In genomic region chr1:205294914-205295310, GRCh38 we compare ENCODE assay signal across 11 cellular contexts. TPM values are rescaled to one million over a fixed set of nuclear protein-coding genes. Genes with fewer than 3 reads are reported as not detected.
DNase-seq lines count a peak whose midpoint lies in the region; ATAC-seq, FAIRE-seq and TF ChIP-seq lines count a peak whose summit lies in the region.
"Had no signal": no experiment of that assay in that cellular context is flagged by ENCODE, and none has a peak within 500 bp of the region (broad histone marks: within the 10 kb centered on the region; RNA-seq: fewer than 3 reads in every experiment).

No MANE protein-coding gene starts in this region.

- TF ChIP-seq POLR2A in endothelial cell of umbilical vein (IDR thresholded peaks at IDR 0.05; ENCODE audit: low read depth, low read length), result no peak

- H3K4me3 Mint-ChIP-seq in nephron, result no peak overlapping the region

- ATAC-seq in GM18868 (IDR thresholded peaks at IDR 0.05; ENCODE audit: unreplicated experiment) (no peak), GM18520 (IDR thresholded peaks at IDR 0.05; ENCODE audit: unreplicated experiment) (no peak)

- no peaks in the 10 kb centered on the region for H3K36me3 Mint-ChIP-seq in nephron (ENCODE audit: low read depth)

- TF ChIP-seq CTCF in endothelial cell of umbilical vein (IDR thresholded peaks at IDR 0.05; ENCODE audit: extremely low read depth in 1 of 2, insufficient read depth in 1 of 2, low read depth in 1 of 2, low read length in 2 of 2), result no peak
- no peak for TF ChIP-seq CTCF in nephron (IDR thresholded peaks at IDR 0.05; ENCODE audit: unreplicated experiment in 3 of 3)

- H3K9me3 ChIP-seq in NT2/D1 (ENCODE audit: insufficient read depth, low read length) (no peaks in the 10 kb centered on the region), endothelial cell of umbilical vein (replicated peaks; ENCODE audit: control insufficient read depth, insufficient read depth, low read length) (no peaks in the 10 kb centered on the region)
- H3K9me3 ChIP-seq: mucosa of descending colon had no signal

- peak overlapping the region; percentile 73 to 94 (median 79) for H3K27ac Mint-ChIP-seq in nephron

- DNase-seq in A172 (ENCODE audit: low spot score) (peak; percentile 69), NT2/D1 (ENCODE audit: low read depth, low spot score) (no peak), endothelial cell of umbilical vein (ENCODE audit: low read depth, low spot score) (no peak), 8988T (no peak), amygdala (lab: John Stamatoyannopoulos, UW) (no peak)
- DNase-seq: activated CD4-positive, alpha-beta T cell treated with anti-CD3 and anti-CD28 coated beads, Interleukin-2, amount 50 U/mL, for 48 hours; Karpas-422; mucosa of descending colon had no signal

- dilution Hi-C loops in endothelial cell of umbilical vein (cut with MboI; ENCODE audit: extremely low pct_ligation_motif_present, low sequenced_read_pairs), result no loop called here

- no peaks in the 10 kb centered on the region for H3K79me2 ChIP-seq in endothelial cell of umbilical vein (ENCODE audit: control insufficient read depth, insufficient read depth, low read length)

- no peaks in the 10 kb centered on the region for H4K20me1 ChIP-seq in endothelial cell of umbilical vein (replicated peaks; ENCODE audit: control insufficient read depth, extremely low read depth, insufficient read depth, low read length)

- peak overlapping the region; percentile 61 for H3K27ac ChIP-seq in endothelial cell of umbilical vein (ENCODE audit: insufficient read depth, low read depth, low read length)

- H3K9ac ChIP-seq in NT2/D1 (ENCODE audit: insufficient read length, low read depth), result peak overlapping the region; percentile 65
- no peak overlapping the region for H3K9ac ChIP-seq in endothelial cell of umbilical vein (replicated peaks; ENCODE audit: extremely low read depth, insufficient read depth, low read length)

- POLR2A ChIA-PET in endothelial cell of umbilical vein (lab: Charles Lee), result interaction anchor here (1.1 to 1.7 kb wide), 3 partner anchors 10 to 23 kb away, joined by 4 to 9 read pairs (median 6); no protein-coding TSS in a partner anchor

- H3K9me3 Mint-ChIP-seq in nephron, result no peaks in the 10 kb centered on the region

- H3K36me3 ChIP-seq in NT2/D1 (ENCODE audit: insufficient read depth, insufficient read length, low read length) (no peaks in the 10 kb centered on the region), endothelial cell of umbilical vein (ENCODE audit: control insufficient read depth in 2 of 2, extremely low read depth in 1 of 2, insufficient read depth in 2 of 2, low read length in 2 of 2) (no peaks in the 10 kb centered on the region)

- H3K4me2 ChIP-seq in endothelial cell of umbilical vein (ENCODE audit: insufficient read depth, low read length), result peak overlapping the region; percentile 18

- no peaks in the 10 kb centered on the region for H3K27me3 Mint-ChIP-seq in nephron (ENCODE audit: low read depth)

- no peak for FAIRE-seq in endothelial cell of umbilical vein (lab: Jason Lieb, UNC)

- peaks cover 44% of the 10 kb centered on the region for H3K4me1 Mint-ChIP-seq in nephron

- H3K4me3 ChIP-seq in NT2/D1 (ENCODE audit: insufficient read length, low read depth) (no peak overlapping the region), endothelial cell of umbilical vein (replicated peaks in 1 of 3; ENCODE audit: insufficient read depth in 1 of 3, low read depth in 1 of 3, low read length in 3 of 3) (no peak overlapping the region)
- H3K4me3 ChIP-seq: mucosa of descending colon had no signal

- H2AFZ ChIP-seq in endothelial cell of umbilical vein (ENCODE audit: low read depth, low read length), result no peak overlapping the region

- CTCF ChIA-PET in endothelial cell of umbilical vein (lab: Charles Lee), result interaction anchor here (0.9 to 6.9 kb wide), 12 partner anchors 8 to 230 kb away, joined by 3 to 49 read pairs (median 6); partner anchors contain the start of gene NUAK2

- H3K9me1 ChIP-seq in endothelial cell of umbilical vein (replicated peaks; ENCODE audit: control insufficient read depth, extremely low read depth, insufficient read depth, low read length), result no peaks in the 10 kb centered on the region

- intact Hi-C loops in endothelial cell of umbilical vein (cut with micrococcal nuclease), result loop anchor here (1.0 kb wide), 2 partner anchors 11 to 26 kb away; partner anchors contain the start of gene NUAK2

- H3K4me1 ChIP-seq in NT2/D1 (ENCODE audit: insufficient read depth, insufficient read length) (peaks cover 25% of the 10 kb centered on the region), endothelial cell of umbilical vein (ENCODE audit: control insufficient read depth, extremely low read depth, insufficient read depth, low read length) (peaks cover 30% of the 10 kb centered on the region)

- H3K27me3 ChIP-seq in NT2/D1 (ENCODE audit: insufficient read depth, insufficient read length), result no peaks in the 10 kb centered on the region
- H3K27me3 ChIP-seq in endothelial cell of umbilical vein (ENCODE audit: control insufficient read depth in 2 of 2, insufficient read depth in 2 of 2, low read length in 2 of 2), result no peaks in the 10 kb centered on the region

- no TSS peak for BruUV-seq in endothelial cell of umbilical vein (replicated peaks; lab: Mats Ljungman, UMichigan)

TF ChIP-seq in endothelial cell of umbilical vein, 7 proteins besides CTCF, POLR2A, EP300 and RAD21:
- TF ChIP-seq POLR2AphosphoS5 (IDR thresholded peaks at IDR 0.05; ENCODE audit: insufficient read depth, low read depth, low read length) (no peak), MYC (IDR thresholded peaks at IDR 0.05; ENCODE audit: low read depth, low read length) (no peak), GATA2 (IDR thresholded peaks at IDR 0.05; ENCODE audit: insufficient read depth, insufficient read length, low read depth, low read length) (no peak), JUN (IDR thresholded peaks at IDR 0.05; ENCODE audit: borderline replicate concordance, insufficient read depth, insufficient read length, low read depth) (no peak), FOS (IDR thresholded peaks at IDR 0.05; ENCODE audit: borderline replicate concordance, insufficient read depth, low read length) (no peak)
- TF ChIP-seq, protein P1, sequence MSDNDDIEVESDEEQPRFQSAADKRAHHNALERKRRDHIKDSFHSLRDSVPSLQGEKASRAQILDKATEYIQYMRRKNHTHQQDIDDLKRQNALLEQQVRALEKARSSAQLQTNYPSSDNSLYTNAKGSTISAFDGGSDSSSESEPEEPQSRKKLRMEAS (IDR thresholded peaks at IDR 0.05; ENCODE audit: insufficient read depth, insufficient read length), result no peak

RNA-seq across cellular contexts. Expression of gene NUAK2, which starts 26.6 kb away (rescaled TPM):
- 16.3 and 18.4 TPM in 2 replicates for total RNA-seq in A172 (2014; rRNA removed; shearing (Covaris generic))
- 2.3 and 2.5 TPM in 2 replicates for total RNA-seq in endothelial cell of umbilical vein
- 1.5 and 1.8 TPM in 2 replicates for polyA plus RNA-seq in endothelial cell of umbilical vein
- 1.1 and 1.3 TPM in 2 replicates for polyA plus RNA-seq in endothelial cell of umbilical vein (2011; cell fraction: cytosol; rRNA removed)
- polyA plus RNA-seq in endothelial cell of umbilical vein (2011; cell fraction: nucleus; rRNA removed), result 1.5 and 1.6 TPM in 2 replicates
- 1.3 and 1.4 TPM in 2 replicates for polyA plus RNA-seq in endothelial cell of umbilical vein (2012)
- 2.1 and 2.2 TPM in 2 replicates for polyA minus RNA-seq in endothelial cell of umbilical vein
- 7.4 TPM for polyA minus RNA-seq in endothelial cell of umbilical vein (2011; cell fraction: cytosol; rRNA and poly(A)+ RNA removed)
- polyA minus RNA-seq in endothelial cell of umbilical vein (2011; cell fraction: nucleus; rRNA and poly(A)+ RNA removed), result 1.8 TPM in 2 replicates
